Comparison of ENCODE assay signal across 22 cellular contexts in genomic region chr9:118975736-118976135, GRCh38.
"Had no signal": no experiment of that assay in that cellular context is flagged by ENCODE, and none has a peak within 500 bp of the region (broad histone marks: within the 10 kb centered on the region; RNA-seq: fewer than 3 reads in every experiment).

No MANE protein-coding gene starts in this region.

- H3K36me3 Mint-ChIP-seq: naive thymus-derived CD4-positive, alpha-beta T cell; stimulated activated memory B cell treated with anti-CD40 and anti-IgM and Interleukin-4, amounts not matched to agents 10 μg/mL and 1 μg/mL and 100 μg/mL, for 72 hours had no signal

- H3K36me3 ChIP-seq: heart right ventricle, right lobe of liver, spleen, tibial nerve, upper lobe of right lung, vagina had no signal

- H3K27ac Mint-ChIP-seq: endodermal cell; naive thymus-derived CD4-positive, alpha-beta T cell; nephron progenitor cell; stimulated activated memory B cell treated with anti-CD40 and anti-IgM and Interleukin-4, amounts not matched to agents 10 μg/mL and 1 μg/mL and 100 μg/mL, for 72 hours; stimulated activated naive CD8-positive, alpha-beta T cell treated with anti-CD3 and anti-CD28 coated beads, Interleukin-15, Interleukin-2, amounts not matched to agents 100 ng/mL and 50 ng/mL, for 24 hours had no signal

- H3K4me1 ChIP-seq: heart right ventricle, psoas muscle, right lobe of liver, spleen, testis, tibial nerve, upper lobe of right lung, vagina had no signal

- H3K27ac ChIP-seq: heart right ventricle, psoas muscle, right lobe of liver, spleen, testis, tibial nerve, upper lobe of right lung, vagina had no signal

- H3K4me3 ChIP-seq: heart right ventricle, psoas muscle, right lobe of liver, spleen, testis, tibial nerve, upper lobe of right lung, vagina had no signal

- DNase-seq: effector CD4-positive, alpha-beta T cell; endodermal cell; erythroblast; heart right ventricle; hypothalamus; kidney glomerular epithelial cell; mesendoderm; naive thymus-derived CD4-positive, alpha-beta T cell; nephron progenitor cell; psoas muscle; retina; right lobe of liver; spleen; stimulated activated CD4-positive, alpha-beta T cell treated with anti-CD3 and anti-CD28 coated beads, Interleukin-15, amount 100 ng/mL, for 24 hours; stimulated activated CD4-positive, alpha-beta T cell treated with anti-CD3 and anti-CD28 coated beads, Interleukin-1b, Interleukin-23, amount 100 ng/mL, for 48 hours; stimulated activated CD4-positive, alpha-beta T cell treated with anti-CD3 and anti-CD28 coated beads, Interleukin-4, amount 100 ng/mL, for 24 hours; testis; upper lobe of right lung had no signal

- H3K4me1 Mint-ChIP-seq: naive thymus-derived CD4-positive, alpha-beta T cell; nephron progenitor cell; stimulated activated memory B cell treated with anti-CD40 and anti-IgM and Interleukin-4, amounts not matched to agents 10 μg/mL and 1 μg/mL and 100 μg/mL, for 72 hours had no signal

- H3K27me3 ChIP-seq: heart right ventricle, right lobe of liver, spleen, testis, tibial nerve, upper lobe of right lung, vagina had no signal

- H3K27me3 Mint-ChIP-seq: naive thymus-derived CD4-positive, alpha-beta T cell; stimulated activated memory B cell treated with anti-CD40 and anti-IgM and Interleukin-4, amounts not matched to agents 10 μg/mL and 1 μg/mL and 100 μg/mL, for 72 hours; stimulated activated naive CD8-positive, alpha-beta T cell treated with anti-CD3 and anti-CD28 coated beads, Interleukin-15, Interleukin-2, amounts not matched to agents 100 ng/mL and 50 ng/mL, for 24 hours had no signal

- H3K4me3 Mint-ChIP-seq: endodermal cell; nephron progenitor cell; stimulated activated memory B cell treated with anti-CD40 and anti-IgM and Interleukin-4, amounts not matched to agents 10 μg/mL and 1 μg/mL and 100 μg/mL, for 72 hours; stimulated activated naive CD8-positive, alpha-beta T cell treated with anti-CD3 and anti-CD28 coated beads, Interleukin-15, Interleukin-2, amounts not matched to agents 100 ng/mL and 50 ng/mL, for 24 hours had no signal

- H3K9me3 ChIP-seq: right lobe of liver, testis, tibial nerve, upper lobe of right lung, vagina had no signal
